In the genomic region with DNA sequence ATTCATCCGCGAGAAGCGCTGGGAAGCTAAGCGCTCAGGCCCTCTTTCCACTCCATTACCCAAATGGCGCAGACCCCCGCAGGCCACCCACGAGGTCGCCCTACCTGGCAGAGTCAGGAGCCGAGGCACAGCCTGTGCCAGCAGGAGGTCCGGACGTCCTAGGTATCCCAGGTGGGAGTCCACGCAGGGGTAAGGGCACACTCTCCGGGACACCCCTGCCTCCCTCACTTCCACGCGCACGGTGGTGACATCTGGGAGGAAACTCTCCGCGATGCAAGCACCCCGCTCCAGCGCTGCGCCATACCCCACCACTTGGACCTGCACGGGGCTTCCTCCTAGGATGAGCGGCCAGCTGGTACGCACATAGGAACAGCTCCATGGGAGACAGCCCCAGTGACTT, we compare ENCODE assay signal across 9 cellular contexts.
"Had no signal": no experiment of that assay in that cellular context is flagged by ENCODE, and none has a peak within 500 bp of the region (broad histone marks: within the 10 kb centered on the region; RNA-seq: fewer than 3 reads in every experiment).

No MANE protein-coding gene starts in this region.

- H3K36me3 ChIP-seq: HAP-1 had no signal

- ATAC-seq: HCT116, HepG2 had no signal

- H3K27ac ChIP-seq: GM23248, HL-60 had no signal

- H3K4me3 ChIP-seq: GM23248, HAP-1 had no signal

- DNase-seq: GM23248, GOT3, H7, HFFc6, KBM-7 had no signal

- H3K9ac ChIP-seq: GM23248 had no signal

- H3K4me1 ChIP-seq: HAP-1 had no signal

- H3K9me3 ChIP-seq: HAP-1 had no signal

- H2AFZ ChIP-seq: GM23248 had no signal
